ENCODE assay signal across 1 cellular context in genomic region chr7:134406431-134406830, GRCh38.
TF ChIP-seq lines count a peak whose summit lies in the region.

No MANE protein-coding gene starts in this region.

TF ChIP-seq in GM23338, 12 proteins besides CTCF, POLR2A, EP300 and RAD21 (continued from another document):
- TF ChIP-seq, protein P1, sequence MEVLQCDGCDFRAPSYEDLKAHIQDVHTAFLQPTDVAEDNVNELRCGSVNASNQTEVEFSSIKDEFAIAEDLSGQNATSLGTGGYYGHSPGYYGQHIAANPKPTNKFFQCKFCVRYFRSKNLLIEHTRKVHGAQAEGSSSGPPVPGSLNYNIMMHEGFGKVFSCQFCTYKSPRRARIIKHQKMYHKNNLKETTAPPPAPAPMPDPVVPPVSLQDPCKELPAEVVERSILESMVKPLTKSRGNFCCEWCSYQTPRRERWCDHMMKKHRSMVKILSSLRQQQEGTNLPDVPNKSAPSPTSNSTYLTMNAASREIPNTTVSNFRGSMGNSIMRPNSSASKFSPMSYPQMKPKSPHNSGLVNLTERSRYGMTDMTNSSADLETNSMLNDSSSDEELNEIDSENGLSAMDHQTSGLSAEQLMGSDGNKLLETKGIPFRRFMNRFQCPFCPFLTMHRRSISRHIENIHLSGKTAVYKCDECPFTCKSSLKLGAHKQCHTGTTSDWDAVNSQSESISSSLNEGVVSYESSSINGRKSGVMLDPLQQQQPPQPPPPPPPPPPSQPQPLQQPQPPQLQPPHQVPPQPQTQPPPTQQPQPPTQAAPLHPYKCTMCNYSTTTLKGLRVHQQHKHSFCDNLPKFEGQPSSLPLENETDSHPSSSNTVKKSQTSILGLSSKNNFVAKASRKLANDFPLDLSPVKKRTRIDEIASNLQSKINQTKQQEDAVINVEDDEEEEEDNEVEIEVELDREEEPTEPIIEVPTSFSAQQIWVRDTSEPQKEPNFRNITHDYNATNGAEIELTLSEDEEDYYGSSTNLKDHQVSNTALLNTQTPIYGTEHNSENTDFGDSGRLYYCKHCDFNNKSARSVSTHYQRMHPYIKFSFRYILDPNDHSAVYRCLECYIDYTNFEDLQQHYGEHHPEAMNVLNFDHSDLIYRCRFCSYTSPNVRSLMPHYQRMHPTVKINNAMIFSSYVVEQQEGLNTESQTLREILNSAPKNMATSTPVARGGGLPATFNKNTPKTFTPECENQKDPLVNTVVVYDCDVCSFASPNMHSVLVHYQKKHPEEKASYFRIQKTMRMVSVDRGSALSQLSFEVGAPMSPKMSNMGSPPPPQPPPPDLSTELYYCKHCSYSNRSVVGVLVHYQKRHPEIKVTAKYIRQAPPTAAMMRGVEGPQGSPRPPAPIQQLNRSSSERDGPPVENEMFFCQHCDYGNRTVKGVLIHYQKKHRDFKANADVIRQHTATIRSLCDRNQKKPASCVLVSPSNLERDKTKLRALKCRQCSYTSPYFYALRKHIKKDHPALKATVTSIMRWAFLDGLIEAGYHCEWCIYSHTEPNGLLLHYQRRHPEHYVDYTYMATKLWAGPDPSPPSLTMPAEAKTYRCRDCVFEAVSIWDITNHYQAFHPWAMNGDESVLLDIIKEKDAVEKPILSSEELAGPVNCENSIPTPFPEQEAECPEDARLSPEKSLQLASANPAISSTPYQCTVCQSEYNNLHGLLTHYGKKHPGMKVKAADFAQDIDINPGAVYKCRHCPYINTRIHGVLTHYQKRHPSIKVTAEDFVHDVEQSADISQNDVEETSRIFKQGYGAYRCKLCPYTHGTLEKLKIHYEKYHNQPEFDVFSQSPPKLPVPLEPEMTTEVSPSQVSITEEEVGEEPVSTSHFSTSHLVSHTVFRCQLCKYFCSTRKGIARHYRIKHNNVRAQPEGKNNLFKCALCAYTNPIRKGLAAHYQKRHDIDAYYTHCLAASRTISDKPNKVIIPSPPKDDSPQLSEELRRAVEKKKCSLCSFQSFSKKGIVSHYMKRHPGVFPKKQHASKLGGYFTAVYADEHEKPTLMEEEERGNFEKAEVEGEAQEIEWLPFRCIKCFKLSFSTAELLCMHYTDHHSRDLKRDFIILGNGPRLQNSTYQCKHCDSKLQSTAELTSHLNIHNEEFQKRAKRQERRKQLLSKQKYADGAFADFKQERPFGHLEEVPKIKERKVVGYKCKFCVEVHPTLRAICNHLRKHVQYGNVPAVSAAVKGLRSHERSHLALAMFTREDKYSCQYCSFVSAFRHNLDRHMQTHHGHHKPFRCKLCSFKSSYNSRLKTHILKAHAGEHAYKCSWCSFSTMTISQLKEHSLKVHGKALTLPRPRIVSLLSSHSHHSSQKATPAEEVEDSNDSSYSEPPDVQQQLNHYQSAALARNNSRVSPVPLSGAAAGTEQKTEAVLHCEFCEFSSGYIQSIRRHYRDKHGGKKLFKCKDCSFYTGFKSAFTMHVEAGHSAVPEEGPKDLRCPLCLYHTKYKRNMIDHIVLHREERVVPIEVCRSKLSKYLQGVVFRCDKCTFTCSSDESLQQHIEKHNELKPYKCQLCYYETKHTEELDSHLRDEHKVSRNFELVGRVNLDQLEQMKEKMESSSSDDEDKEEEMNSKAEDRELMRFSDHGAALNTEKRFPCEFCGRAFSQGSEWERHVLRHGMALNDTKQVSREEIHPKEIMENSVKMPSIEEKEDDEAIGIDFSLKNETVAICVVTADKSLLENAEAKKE (CRISPR knock-in tag; IDR thresholded peaks at IDR 0.05), result no peak
- no peak for TF ChIP-seq REST (IDR thresholded peaks at IDR 0.05; ENCODE audit: unreplicated experiment)
TF ChIP-seq in GM23338: peak in this region for 0.
